13 cellular contexts compared by ENCODE assay signal in genomic region chr18:23142285-23142929, GRCh38. TPM values are rescaled to one million over a fixed set of nuclear protein-coding genes. Genes with fewer than 3 reads are reported as not detected.
DNase-seq lines count a peak whose midpoint lies in the region; ATAC-seq and TF ChIP-seq lines count a peak whose summit lies in the region.
"Had no signal": no experiment of that assay in that cellular context is flagged by ENCODE, and none has a peak within 500 bp of the region (broad histone marks: within the 10 kb centered on the region; RNA-seq: fewer than 3 reads in every experiment).

No MANE protein-coding gene starts in this region.

- H3K79me2 ChIP-seq in Loucy (ENCODE audit: insufficient read depth, low read length): peaks cover 94% of the 10 kb centered on the region

- peaks cover 13% of the 10 kb centered on the region for H4K20me1 ChIP-seq in Loucy (ENCODE audit: insufficient read depth, low read length, poor library complexity, severe bottlenecking)

- peak overlapping the region; percentile 82 for H3K4me2 ChIP-seq in Loucy (ENCODE audit: low read depth, low read length, poor library complexity, severe bottlenecking)

- 64% methylated on average over 6 of the region's 6 CpGs for WGBS in right cardiac atrium

- H3K36me3 ChIP-seq in Loucy (ENCODE audit: insufficient read depth, low read length) (no peaks in the 10 kb centered on the region), ascending aorta (no peaks in the 10 kb centered on the region), tibial artery (no peaks in the 10 kb centered on the region)
- H3K36me3 ChIP-seq: ovary had no signal

- ATAC-seq in left lobe of liver (peak; percentile 28), right cardiac atrium (no peak)

- H3K4me1 ChIP-seq in Loucy (ENCODE audit: insufficient read depth, low read length, poor library complexity, severe bottlenecking) (peaks cover 80% of the 10 kb centered on the region), ascending aorta (peaks cover 15 to 41% of the 10 kb centered on the region in 2 donors), tibial artery (peaks cover under 1 to 52% (median 34%) of the 10 kb centered on the region in 4 donors), right cardiac atrium (ENCODE audit: control insufficient read depth, insufficient read depth, low read length) (peaks cover 13% of the 10 kb centered on the region)

- peak overlapping the region; percentile 66 for H3K9ac ChIP-seq in Loucy (ENCODE audit: low read depth, low read length, poor library complexity, severe bottlenecking)

- TF ChIP-seq CTCF in Loucy (conservative IDR thresholded peaks at IDR 0.05; ENCODE audit: low read length): no peak
- TF ChIP-seq CTCF in ascending aorta (IDR thresholded peaks at IDR 0.05): no peak
- no peak for TF ChIP-seq CTCF in tibial artery (IDR thresholded peaks at IDR 0.05)

- H3K27ac ChIP-seq in ascending aorta (peak overlapping the region; percentile 85 to 91), tibial artery (peak overlapping the region; percentile 82 to 85), right cardiac atrium (ENCODE audit: low read length) (no peak overlapping the region)
- H3K27ac ChIP-seq: ovary had no signal

- H3K4me3 ChIP-seq in Loucy (ENCODE audit: low read length, poor library complexity, severe bottlenecking) (peak overlapping the region; percentile 61), ascending aorta (no peak overlapping the region), tibial artery (no peak overlapping the region), right cardiac atrium (ENCODE audit: low read length) (no peak overlapping the region)
- H3K4me3 ChIP-seq: lung, ovary had no signal

- H3K27me3 ChIP-seq in Loucy (ENCODE audit: insufficient read depth, low read length, poor library complexity, severe bottlenecking) (no peaks in the 10 kb centered on the region), ascending aorta (no peaks in the 10 kb centered on the region), tibial artery (no peaks in the 10 kb centered on the region), right cardiac atrium (ENCODE audit: control insufficient read depth, insufficient read depth) (no peaks in the 10 kb centered on the region)
- H3K27me3 ChIP-seq: ovary had no signal

- intact Hi-C loops in ascending aorta (cut with DNase I): no loop called here
- intact Hi-C loops in tibial artery (cut with DNase I; ENCODE audit: low total_unique reads): no loop called here
- intact Hi-C loops in right cardiac atrium (cut with DNase I): loop anchor here in 1 of 4 donors (10.0 kb wide), 1 partner anchor 72 kb away; no protein-coding TSS in a partner anchor

- peaks cover 3% of the 10 kb centered on the region; the same call in 1 of the 2 replicates for H3F3A ChIP-seq in Loucy (ENCODE audit: low read depth)

- DNase-seq in ascending aorta (ENCODE audit: low spot score in 2 of 2) (no peak), left lobe of liver (ENCODE audit: low spot score) (no peak), tibial artery (no peak), OCI-M1 (lab: John Stamatoyannopoulos, UW) (no peak), right cardiac atrium (no peak)
- no peak for DNase-seq in effector CD8-positive, alpha-beta T cell (lab: John Stamatoyannopoulos, UW)
- DNase-seq: activated CD4-positive, alpha-beta memory T cell treated with anti-CD3 and anti-CD28 coated beads for 36 hours; activated naive CD4-positive, alpha-beta T cell treated with anti-CD3 and anti-CD28 coated beads for 36 hours; NCI-H1436; stimulated activated CD4-positive, alpha-beta T cell treated with anti-CD3 and anti-CD28 coated beads, Interleukin-4, amount 100 ng/mL, for 1 hour had no signal

- H3K9me3 ChIP-seq in Loucy (ENCODE audit: insufficient read depth, low read depth, low read length) (no peaks in the 10 kb centered on the region), ascending aorta (no peaks in the 10 kb centered on the region), tibial artery (no peaks in the 10 kb centered on the region), right cardiac atrium (ENCODE audit: control insufficient read depth, low read length) (no peaks in the 10 kb centered on the region)
- H3K9me3 ChIP-seq: ovary had no signal

- H3K9me2 ChIP-seq in Loucy (replicated peaks; ENCODE audit: low read depth, low read length): no peaks in the 10 kb centered on the region

- no peak overlapping the region for H2AFZ ChIP-seq in Loucy (ENCODE audit: low read length)

RNA-seq across cellular contexts. Expression of gene CABLES1, which starts 7.1 kb away (rescaled TPM):
- 5.4 TPM for total RNA-seq in ascending aorta
- total RNA-seq in left lobe of liver: 12.8 TPM
- total RNA-seq in right cardiac atrium: 1 to 10 TPM; 3.5 to 5.6 (median 4.5) TPM
- 3.2 TPM for polyA plus RNA-seq in right cardiac atrium
